Comparison of ENCODE assay signal across 16 cellular contexts in the genomic region with DNA sequence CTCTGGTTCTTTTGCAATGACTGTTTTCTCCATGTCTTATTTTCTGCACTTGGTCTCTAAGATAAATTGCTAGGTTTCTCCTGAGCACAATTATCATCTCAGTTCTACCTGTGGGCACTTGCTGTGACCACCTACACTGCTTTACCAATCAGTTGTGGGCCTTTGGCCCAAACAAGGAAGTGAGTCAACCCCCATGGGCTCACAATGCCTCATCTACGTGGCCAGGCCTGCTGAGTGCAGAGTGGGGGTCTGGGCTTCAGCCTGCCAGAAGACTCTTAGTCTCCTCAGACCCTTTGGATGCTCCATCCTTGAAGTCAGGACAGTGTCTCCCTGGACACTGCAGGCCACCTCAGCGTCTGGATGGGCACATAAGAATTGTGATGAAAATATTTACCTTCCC. TPM values are rescaled to one million over a fixed set of nuclear protein-coding genes. Genes with fewer than 3 reads are reported as not detected.
"Had no signal": no experiment of that assay in that cellular context is flagged by ENCODE, and none has a peak within 500 bp of the region (broad histone marks: within the 10 kb centered on the region; RNA-seq: fewer than 3 reads in every experiment).

No MANE protein-coding gene starts in this region.

- H3K4me3 Mint-ChIP-seq: nephron progenitor cell had no signal

- H3K27ac Mint-ChIP-seq: nephron progenitor cell had no signal

- DNase-seq: activated CD4-positive, alpha-beta T cell treated with anti-CD3 and anti-CD28 coated beads for 48 hours; activated naive CD4-positive, alpha-beta T cell treated with anti-CD3 and anti-CD28 coated beads, Interleukin-2, amount 50 U/mL, for 16 hours; amniotic stem cell; body of pancreas; central memory CD4-positive, alpha-beta T cell; effector CD8-positive, alpha-beta T cell; hippocampal formation; kidney glomerular epithelial cell; mesendoderm; nephron progenitor cell; sigmoid colon; stimulated activated CD4-positive, alpha-beta T cell treated with anti-CD3 and anti-CD28 coated beads, Interleukin-2, amount 100 ng/mL, for 24 hours; T1000; WERI-Rb-1 had no signal

- H3K9me3 ChIP-seq: body of pancreas, sigmoid colon had no signal

- H3K4me1 Mint-ChIP-seq: nephron progenitor cell had no signal

- ATAC-seq: body of pancreas had no signal

RNA-seq across cellular contexts. Expression of a gene that starts 49.6 kb away (rescaled TPM):
- total RNA-seq: body of pancreas, liver, omental fat pad had no signal
